ENCODE assay signal across 19 cellular contexts in genomic region chr15:85780586-85780985, GRCh38.
"Had no signal": no experiment of that assay in that cellular context is flagged by ENCODE, and none has a peak within 500 bp of the region (broad histone marks: within the 10 kb centered on the region; RNA-seq: fewer than 3 reads in every experiment).

No MANE protein-coding gene starts in this region.

- H3K36me3 Mint-ChIP-seq: naive B cell had no signal

- H3K36me3 ChIP-seq: brain microvascular endothelial cell, left lung, neutrophil had no signal

- H3K9me3 Mint-ChIP-seq: activated CD4-positive, alpha-beta memory T cell treated with anti-CD3 and anti-CD28 coated beads, Interleukin-2, amount 10 ng/mL, durations not matched to agents 7 days and 5 days; activated naive CD4-positive, alpha-beta T cell treated with anti-CD3 and anti-CD28 coated beads, Interleukin-2, amount 50 U/mL, for 72 hours; activated T-cell treated with anti-CD3 and anti-CD28 coated beads, Interleukin-2, amount 50 U/mL, for 24 hours; effector memory CD8-positive, alpha-beta T cell; naive B cell; type B pancreatic cell had no signal

- H3K4me3 ChIP-seq: left lung had no signal

- H3K27ac ChIP-seq: brain microvascular endothelial cell, epithelial cell of prostate, left lung, neutrophil had no signal

- H3K27ac Mint-ChIP-seq: activated CD4-positive, alpha-beta memory T cell treated with anti-CD3 and anti-CD28 coated beads, Interleukin-2, amount 10 ng/mL, durations not matched to agents 7 days and 5 days; activated naive CD4-positive, alpha-beta T cell treated with anti-CD3 and anti-CD28 coated beads, Interleukin-2, amount 50 U/mL, for 72 hours; activated T-cell treated with anti-CD3 and anti-CD28 coated beads, Interleukin-2, amount 50 U/mL, for 24 hours; effector memory CD8-positive, alpha-beta T cell; naive B cell; type B pancreatic cell had no signal

- H3K4me3 Mint-ChIP-seq: activated CD4-positive, alpha-beta memory T cell treated with anti-CD3 and anti-CD28 coated beads, Interleukin-2, amount 10 ng/mL, durations not matched to agents 7 days and 5 days; activated T-cell treated with anti-CD3 and anti-CD28 coated beads, Interleukin-2, amount 50 U/mL, for 24 hours; effector memory CD8-positive, alpha-beta T cell; type B pancreatic cell had no signal

- H3K9me3 ChIP-seq: left lung, neutrophil had no signal

- H3K27me3 ChIP-seq: brain microvascular endothelial cell, left lung, neutrophil had no signal

- H3K27me3 Mint-ChIP-seq: activated CD4-positive, alpha-beta memory T cell treated with anti-CD3 and anti-CD28 coated beads, Interleukin-2, amount 10 ng/mL, durations not matched to agents 7 days and 5 days; activated T-cell treated with anti-CD3 and anti-CD28 coated beads, Interleukin-2, amount 50 U/mL, for 24 hours; effector memory CD8-positive, alpha-beta T cell; naive B cell; type B pancreatic cell had no signal

- DNase-seq: activated CD4-positive, alpha-beta memory T cell treated with anti-CD3 and anti-CD28 coated beads, Interleukin-2, amount 10 ng/mL, durations not matched to agents 7 days and 5 days; activated CD4-positive, alpha-beta T cell treated with anti-CD3 and anti-CD28 coated beads for 1 hour; activated gamma-delta T cell; activated T-cell treated with anti-CD3 and anti-CD28 coated beads, Interleukin-2, amount 50 U/mL, for 24 hours; amygdala; brain microvascular endothelial cell; cerebellar nuclear complex; dermis blood vessel endothelial cell; effector memory CD8-positive, alpha-beta T cell; islet precursor cell; naive B cell; small intestine; stimulated activated CD4-positive, alpha-beta T cell treated with anti-CD3 and anti-CD28 coated beads, Interleukin-4, amount 100 ng/mL, for 24 hours; stimulated activated naive CD4-positive, alpha-beta T cell treated with Interleukin-2 at 50 U/mL for 16 hours had no signal
